Comparison of ENCODE assay signal across 19 cellular contexts in the genomic region with DNA sequence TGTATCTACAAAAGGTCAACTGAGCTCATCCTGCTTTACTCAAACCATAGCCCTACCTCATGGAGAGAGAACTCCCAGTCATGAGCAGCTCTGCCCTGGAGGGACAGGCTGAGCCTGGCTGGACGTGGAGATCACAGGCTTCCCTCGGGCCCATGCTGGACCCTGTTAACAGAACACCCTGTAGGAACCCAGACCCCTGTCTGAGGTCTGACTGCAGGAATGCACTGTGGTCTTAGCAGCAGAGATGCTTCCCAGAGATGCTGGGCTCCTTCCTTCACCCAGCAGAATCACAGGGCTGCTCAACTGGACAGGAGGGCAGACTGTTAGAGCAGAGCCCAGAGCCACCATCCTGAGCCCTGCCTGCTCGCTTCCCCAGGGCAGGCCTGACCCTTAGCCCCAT. TPM values are rescaled to one million over a fixed set of nuclear protein-coding genes. Genes with fewer than 3 reads are reported as not detected.
DNase-seq lines count a peak whose midpoint lies in the region; ATAC-seq, FAIRE-seq and TF ChIP-seq lines count a peak whose summit lies in the region.
"Had no signal": no experiment of that assay in that cellular context is flagged by ENCODE, and none has a peak within 500 bp of the region (broad histone marks: within the 10 kb centered on the region; RNA-seq: fewer than 3 reads in every experiment).

No MANE protein-coding gene starts in this region.

- H3K23ac ChIP-seq in mesenchymal stem cell (ENCODE audit: low read length in 2 of 2) = no peak overlapping the region

- H3K79me1 ChIP-seq in mesenchymal stem cell (replicated peaks; ENCODE audit: low read length, poor library complexity, severe bottlenecking) = no peaks in the 10 kb centered on the region

- no peak overlapping the region for H3K14ac ChIP-seq in mesenchymal stem cell (ENCODE audit: low read length in 2 of 2)

- no peak overlapping the region for H3K4me2 ChIP-seq in mesenchymal stem cell (ENCODE audit: low read length, poor library complexity, severe bottlenecking)
- H3K4me2 ChIP-seq: PC-9 had no signal

- H4K8ac ChIP-seq in mesenchymal stem cell (ENCODE audit: low read length) = peak overlapping the region; percentile 78

- H2BK120ac ChIP-seq in mesenchymal stem cell (ENCODE audit: low read depth, low read length) = no peak overlapping the region

- H3K4ac ChIP-seq in mesenchymal stem cell (ENCODE audit: low read depth in 1 of 2, low read length in 2 of 2) = no peak overlapping the region

- H3K9me3 Mint-ChIP-seq in activated naive CD8-positive, alpha-beta T cell treated with anti-CD3 and anti-CD28 coated beads, Interleukin-2, amount 10 ng/mL, durations not matched to agents 7 days and 5 days = no peaks in the 10 kb centered on the region
- no peaks in the 10 kb centered on the region for H3K9me3 Mint-ChIP-seq in activated naive CD8-positive, alpha-beta T cell treated with anti-CD3 and anti-CD28 coated beads for 36 hours
- H3K9me3 Mint-ChIP-seq in stimulated activated effector memory CD8-positive, alpha-beta T cell treated with anti-CD3 and anti-CD28 coated beads, Interleukin-12 subunit alpha, Interleukin-12 subunit beta, amount 100 ng/mL, for 72 hours = no peaks in the 10 kb centered on the region
- no peaks in the 10 kb centered on the region for H3K9me3 Mint-ChIP-seq in activated T-helper 17 cell treated with anti-CD3 and anti-CD28 coated beads, Interleukin-2, amount 50 U/mL, for 72 hours

- H3K4me1 ChIP-seq in mesenchymal stem cell (ENCODE audit: control insufficient read depth, insufficient read depth, low read depth, low read length) = peaks cover 29% of the 10 kb centered on the region

- H3K36me3 ChIP-seq in WERI-Rb-1 (no peaks in the 10 kb centered on the region), mesenchymal stem cell (ENCODE audit: control insufficient read depth in 1 of 2, insufficient read depth in 2 of 2, low read depth in 1 of 2, low read length in 2 of 2) (no peaks in the 10 kb centered on the region)
- H3K36me3 ChIP-seq: MG63 had no signal

- H3K27ac ChIP-seq in WERI-Rb-1 (peak overlapping the region; percentile 81), mesenchymal stem cell (ENCODE audit: low read length, poor library complexity, severe bottlenecking) (no peak overlapping the region)
- H3K27ac ChIP-seq: 22Rv1, PC-9 had no signal

- H2AFZ ChIP-seq in mesenchymal stem cell (ENCODE audit: low read depth, low read length) = no peak overlapping the region
- H2AFZ ChIP-seq: PC-9 had no signal

- H2BK5ac ChIP-seq in mesenchymal stem cell (ENCODE audit: low read depth, low read length, poor library complexity, severe bottlenecking) = no peak overlapping the region

- 85% methylated on average over 3 of the region's 3 CpGs for WGBS in mesenchymal stem cell

- H3K36me3 Mint-ChIP-seq in activated naive CD8-positive, alpha-beta T cell treated with anti-CD3 and anti-CD28 coated beads, Interleukin-2, amount 10 ng/mL, durations not matched to agents 7 days and 5 days = no peaks in the 10 kb centered on the region
- no peaks in the 10 kb centered on the region for H3K36me3 Mint-ChIP-seq in activated naive CD8-positive, alpha-beta T cell treated with anti-CD3 and anti-CD28 coated beads for 36 hours
- no peaks in the 10 kb centered on the region for H3K36me3 Mint-ChIP-seq in stimulated activated effector memory CD8-positive, alpha-beta T cell treated with anti-CD3 and anti-CD28 coated beads, Interleukin-12 subunit alpha, Interleukin-12 subunit beta, amount 100 ng/mL, for 72 hours
- H3K36me3 Mint-ChIP-seq in activated T-helper 17 cell treated with anti-CD3 and anti-CD28 coated beads, Interleukin-2, amount 50 U/mL, for 72 hours (ENCODE audit: low read depth) = no peaks in the 10 kb centered on the region

- H2BK12ac ChIP-seq in mesenchymal stem cell (ENCODE audit: low read length in 2 of 2) = peak overlapping the region; percentile 33 to 65

- no peaks in the 10 kb centered on the region for H3K27me3 ChIP-seq in WERI-Rb-1 (ENCODE audit: insufficient read depth, low read depth, severe bottlenecking)
- H3K27me3 ChIP-seq in mesenchymal stem cell (ENCODE audit: control insufficient read depth in 1 of 2, insufficient read depth in 1 of 2, low read length in 2 of 2) = peaks cover 30 to 69% of the 10 kb centered on the region in 2 experiments

- H2BK15ac ChIP-seq in mesenchymal stem cell (ENCODE audit: low read depth, poor library complexity, severe bottlenecking) = peak overlapping the region; percentile 9

- H2AK5ac ChIP-seq in mesenchymal stem cell (ENCODE audit: low read length, severe bottlenecking) = peak overlapping the region; percentile 27

- H3K18ac ChIP-seq in mesenchymal stem cell (ENCODE audit: low read depth in 1 of 2, low read length in 2 of 2) = no peak overlapping the region

- no peak overlapping the region for H3K9ac ChIP-seq in mesenchymal stem cell (ENCODE audit: low read length)

- peaks cover 2% of the 10 kb centered on the region for H3K27me3 Mint-ChIP-seq in activated naive CD8-positive, alpha-beta T cell treated with anti-CD3 and anti-CD28 coated beads, Interleukin-2, amount 10 ng/mL, durations not matched to agents 7 days and 5 days
- H3K27me3 Mint-ChIP-seq in activated naive CD8-positive, alpha-beta T cell treated with anti-CD3 and anti-CD28 coated beads for 36 hours = no peaks in the 10 kb centered on the region
- peaks cover 9% of the 10 kb centered on the region for H3K27me3 Mint-ChIP-seq in activated T-helper 17 cell treated with anti-CD3 and anti-CD28 coated beads, Interleukin-2, amount 50 U/mL, for 72 hours

- H3K4me1 Mint-ChIP-seq in activated naive CD8-positive, alpha-beta T cell treated with anti-CD3 and anti-CD28 coated beads, Interleukin-2, amount 10 ng/mL, durations not matched to agents 7 days and 5 days = peaks cover 16% of the 10 kb centered on the region
- peaks cover 14% of the 10 kb centered on the region for H3K4me1 Mint-ChIP-seq in activated naive CD8-positive, alpha-beta T cell treated with anti-CD3 and anti-CD28 coated beads for 36 hours
- peaks cover 8% of the 10 kb centered on the region for H3K4me1 Mint-ChIP-seq in stimulated activated effector memory CD8-positive, alpha-beta T cell treated with anti-CD3 and anti-CD28 coated beads, Interleukin-12 subunit alpha, Interleukin-12 subunit beta, amount 100 ng/mL, for 72 hours
- H3K4me1 Mint-ChIP-seq in activated T-helper 17 cell treated with anti-CD3 and anti-CD28 coated beads, Interleukin-2, amount 50 U/mL, for 72 hours = no peaks in the 10 kb centered on the region

- ATAC-seq in activated naive CD8-positive, alpha-beta T cell treated with anti-CD3 and anti-CD28 coated beads, Interleukin-2, amount 10 ng/mL, durations not matched to agents 7 days and 5 days (ENCODE audit: low read depth) = no peak
- ATAC-seq in stimulated activated effector memory CD8-positive, alpha-beta T cell treated with anti-CD3 and anti-CD28 coated beads, Interleukin-12 subunit alpha, Interleukin-12 subunit beta, amount 100 ng/mL, for 72 hours = peak; percentile 11
- ATAC-seq in GM18907 (IDR thresholded peaks at IDR 0.05; ENCODE audit: unreplicated experiment) = no peak
- ATAC-seq in activated T-helper 17 cell treated with anti-CD3 and anti-CD28 coated beads, Interleukin-2, amount 50 U/mL, for 72 hours (replicated peaks) = no peak
- ATAC-seq: HCT116 had no signal

- no peaks in the 10 kb centered on the region for H3K9me3 ChIP-seq in WERI-Rb-1 (ENCODE audit: severe bottlenecking)
- H3K9me3 ChIP-seq in mesenchymal stem cell (ENCODE audit: control insufficient read depth, low read length) = peaks cover under 1% of the 10 kb centered on the region
- H3K9me3 ChIP-seq: Caco-2, MG63 had no signal

- H3K27ac Mint-ChIP-seq in activated naive CD8-positive, alpha-beta T cell treated with anti-CD3 and anti-CD28 coated beads, Interleukin-2, amount 10 ng/mL, durations not matched to agents 7 days and 5 days = peak overlapping the region; percentile 45
- H3K27ac Mint-ChIP-seq in activated naive CD8-positive, alpha-beta T cell treated with anti-CD3 and anti-CD28 coated beads for 36 hours = no peak overlapping the region
- no peak overlapping the region for H3K27ac Mint-ChIP-seq in stimulated activated effector memory CD8-positive, alpha-beta T cell treated with anti-CD3 and anti-CD28 coated beads, Interleukin-12 subunit alpha, Interleukin-12 subunit beta, amount 100 ng/mL, for 72 hours
- no peak overlapping the region for H3K27ac Mint-ChIP-seq in activated T-helper 17 cell treated with anti-CD3 and anti-CD28 coated beads, Interleukin-2, amount 50 U/mL, for 72 hours

- no peak for DNase-seq in activated naive CD8-positive, alpha-beta T cell treated with anti-CD3 and anti-CD28 coated beads, Interleukin-2, amount 10 ng/mL, durations not matched to agents 7 days and 5 days
- no peak for DNase-seq in activated naive CD8-positive, alpha-beta T cell treated with anti-CD3 and anti-CD28 coated beads for 36 hours
- DNase-seq in WERI-Rb-1 (no peak), mesenchymal stem cell (no peak), urothelium cell line (ENCODE audit: low spot score) (no peak)
- DNase-seq in stimulated activated effector memory CD8-positive, alpha-beta T cell treated with anti-CD3 and anti-CD28 coated beads, Interleukin-12 subunit alpha, Interleukin-12 subunit beta, amount 100 ng/mL, for 72 hours (ENCODE audit: low spot score in 2 of 2) = no peak
- DNase-seq: Caco-2, KG1, MG63, NCI-H1105, NCI-H187, NCI-H446, NCI-H748 treated with DMSO at 0.1 percent for 48 hours, PC-9 had no signal

- no peak overlapping the region for H3K4me3 ChIP-seq in WERI-Rb-1 (ENCODE audit: low read depth, low read length)
- no peak overlapping the region for H3K4me3 ChIP-seq in mesenchymal stem cell (ENCODE audit: insufficient read depth in 1 of 2, low read depth in 1 of 2, low read length in 2 of 2)
- H3K4me3 ChIP-seq: GM12878, MG63, PC-9 had no signal

- H4K91ac ChIP-seq in mesenchymal stem cell (ENCODE audit: low read length) = peak overlapping the region; percentile 35

- no peak for FAIRE-seq in urothelium cell line (lab: Jason Lieb, UNC)
- FAIRE-seq: GM12878 had no signal

- no peak for TF ChIP-seq CTCF in WERI-Rb-1 (IDR thresholded peaks at IDR 0.05; ENCODE audit: low read depth, low read length)

- POLR2A ChIA-PET in activated naive CD8-positive, alpha-beta T cell treated with anti-CD3 and anti-CD28 coated beads, Interleukin-2, amount 10 ng/mL, durations not matched to agents 7 days and 5 days (lab: Charles Lee) = no interaction called here

- no peak overlapping the region for H3K4me3 Mint-ChIP-seq in activated naive CD8-positive, alpha-beta T cell treated with anti-CD3 and anti-CD28 coated beads, Interleukin-2, amount 10 ng/mL, durations not matched to agents 7 days and 5 days
- no peak overlapping the region for H3K4me3 Mint-ChIP-seq in activated naive CD8-positive, alpha-beta T cell treated with anti-CD3 and anti-CD28 coated beads for 36 hours
- H3K4me3 Mint-ChIP-seq in stimulated activated effector memory CD8-positive, alpha-beta T cell treated with anti-CD3 and anti-CD28 coated beads, Interleukin-12 subunit alpha, Interleukin-12 subunit beta, amount 100 ng/mL, for 72 hours = no peak overlapping the region
- H3K4me3 Mint-ChIP-seq in activated T-helper 17 cell treated with anti-CD3 and anti-CD28 coated beads, Interleukin-2, amount 50 U/mL, for 72 hours = no peak overlapping the region

RNA-seq across cellular contexts. Expression of a gene that starts 0.8 kb away (rescaled TPM):
- total RNA-seq in activated naive CD8-positive, alpha-beta T cell treated with anti-CD3 and anti-CD28 coated beads, Interleukin-2, amount 10 ng/mL, durations not matched to agents 7 days and 5 days = not detected
- not detected for total RNA-seq in activated naive CD8-positive, alpha-beta T cell treated with anti-CD3 and anti-CD28 coated beads for 36 hours
- 0.23 TPM for polyA plus RNA-seq in mesenchymal stem cell (2013, experiment 1 of 2)
- 0.11 TPM for polyA plus RNA-seq in mesenchymal stem cell (2013, experiment 2 of 2)
- total RNA-seq in activated T-helper 17 cell treated with anti-CD3 and anti-CD28 coated beads, Interleukin-2, amount 50 U/mL, for 72 hours = not detected
- total RNA-seq: Caco-2, GM12878, PC-9 had no signal

RNA-seq across cellular contexts. Expression of a gene that starts 47.7 kb away (rescaled TPM):
- total RNA-seq in activated naive CD8-positive, alpha-beta T cell treated with anti-CD3 and anti-CD28 coated beads, Interleukin-2, amount 10 ng/mL, durations not matched to agents 7 days and 5 days = 1 to 10 TPM; 3.0 to 3.1 TPM
- total RNA-seq in activated naive CD8-positive, alpha-beta T cell treated with anti-CD3 and anti-CD28 coated beads for 36 hours = 1 to 10 TPM; 5.6 to 6.2 TPM
- polyA plus RNA-seq in mesenchymal stem cell (2013, experiment 1 of 2) = 30.8 TPM
- 30.3 TPM for polyA plus RNA-seq in mesenchymal stem cell (2013, experiment 2 of 2)
- 1 to 10 TPM; 1.7 to 4.4 TPM for total RNA-seq in activated T-helper 17 cell treated with anti-CD3 and anti-CD28 coated beads, Interleukin-2, amount 50 U/mL, for 72 hours
